ENCODE assay signal across 8 cellular contexts in the genomic region with DNA sequence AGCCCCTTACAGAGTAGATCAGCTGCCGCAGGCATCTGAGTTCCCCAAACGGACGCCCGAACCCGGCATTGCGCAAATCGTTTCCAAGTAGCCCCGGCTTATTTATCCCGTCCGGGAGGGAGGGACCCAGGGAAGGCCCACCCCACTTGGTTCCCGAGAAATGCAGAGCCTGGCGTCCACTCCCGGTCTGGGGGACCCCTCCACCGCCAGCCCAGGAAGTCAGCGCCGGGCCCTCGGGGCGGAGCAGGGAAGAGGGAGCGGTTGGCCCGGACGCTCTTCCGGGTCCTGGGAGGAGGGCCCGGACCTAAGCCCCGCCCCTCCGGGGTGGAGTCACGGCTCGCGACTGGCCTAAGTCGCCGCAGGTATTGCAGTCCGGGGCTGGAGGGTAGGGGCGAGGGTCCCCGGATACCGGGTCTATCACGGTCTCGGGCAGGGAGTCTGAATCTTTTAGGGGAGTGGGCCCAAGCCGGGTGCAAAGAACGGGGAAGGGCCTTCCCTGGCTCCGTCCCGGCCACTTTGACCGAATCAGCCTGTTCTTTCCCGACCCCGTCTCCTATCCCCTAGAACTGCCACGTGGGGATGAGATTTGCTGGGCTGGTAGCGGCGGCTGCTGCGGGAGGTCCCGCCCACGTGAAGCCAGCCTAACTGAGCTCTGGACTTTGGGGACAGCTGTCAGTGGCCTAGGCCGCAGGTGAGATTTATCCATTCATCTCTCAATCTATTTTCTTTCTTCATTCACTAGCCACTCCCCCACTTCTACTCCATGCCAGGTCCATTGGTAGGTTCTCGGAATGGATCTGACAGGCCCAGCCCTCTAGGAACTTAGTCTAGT. TPM values are rescaled to one million over a fixed set of nuclear protein-coding genes. Genes with fewer than 3 reads are reported as not detected.
DNase-seq lines count a peak whose midpoint lies in the region; ATAC-seq and TF ChIP-seq lines count a peak whose summit lies in the region.

A gene with protein sequence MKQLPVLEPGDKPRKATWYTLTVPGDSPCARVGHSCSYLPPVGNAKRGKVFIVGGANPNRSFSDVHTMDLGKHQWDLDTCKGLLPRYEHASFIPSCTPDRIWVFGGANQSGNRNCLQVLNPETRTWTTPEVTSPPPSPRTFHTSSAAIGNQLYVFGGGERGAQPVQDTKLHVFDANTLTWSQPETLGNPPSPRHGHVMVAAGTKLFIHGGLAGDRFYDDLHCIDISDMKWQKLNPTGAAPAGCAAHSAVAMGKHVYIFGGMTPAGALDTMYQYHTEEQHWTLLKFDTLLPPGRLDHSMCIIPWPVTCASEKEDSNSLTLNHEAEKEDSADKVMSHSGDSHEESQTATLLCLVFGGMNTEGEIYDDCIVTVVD (plus strand): TSS at position 327 of the 832 bp plus-strand sequence. CDS start 2,472 bp downstream, outside the sequence.

- H3K27ac ChIP-seq in CD4-positive, CD25-positive, alpha-beta regulatory T cell (ENCODE audit: insufficient read depth, low read length, poor library complexity, severe bottlenecking), result peak within 1 kb of the TSS; percentile 89
- peak within 1 kb of the TSS; percentile 61 for H3K27ac ChIP-seq in ectodermal cell (ENCODE audit: insufficient read depth, low read depth, low read length, poor library complexity, severe bottlenecking)
- H3K27ac ChIP-seq in lung (ENCODE audit: low read depth in 1 of 2, low read length in 1 of 2), result peak within 1 kb of the TSS; percentile 96 to 99

- H3K4me1 Mint-ChIP-seq in CD4-positive, CD25-positive, alpha-beta regulatory T cell, result peaks cover 7 to 58% (median 24%) of the 10 kb centered on the region in 4 donors
- peaks cover 22% of the 10 kb centered on the region for H3K4me1 Mint-ChIP-seq in activated CD8-positive, alpha-beta T cell treated with anti-CD3 and anti-CD28 coated beads, Interleukin-2, amount 10 ng/mL, durations not matched to agents 7 days and 5 days (ENCODE audit: low read depth)

- POLR2A ChIA-PET in activated CD8-positive, alpha-beta T cell treated with anti-CD3 and anti-CD28 coated beads, Interleukin-2, amount 10 ng/mL, durations not matched to agents 7 days and 5 days (lab: Charles Lee), result interaction anchor here (0.6 to 6.3 kb wide), 6 partner anchors 10 to 339 kb away, joined by 3 to 40 read pairs (median 5); partner anchors contain the start of gene HSPA5

- peak; percentile 97 to 98 for ATAC-seq in CD4-positive, CD25-positive, alpha-beta regulatory T cell (ENCODE audit: low read depth in 2 of 2)
- ATAC-seq in GM19438 (IDR thresholded peaks at IDR 0.05; ENCODE audit: low read depth, unreplicated experiment) (peak; percentile 98), HG03575 (IDR thresholded peaks at IDR 0.05; ENCODE audit: extremely low read depth, insufficient number of reproducible peaks, low FRiP score, unreplicated experiment) (peak; percentile 51), lung (ENCODE audit: insufficient read depth, low FRiP score) (peak; percentile 99)
- ATAC-seq in activated CD8-positive, alpha-beta T cell treated with anti-CD3 and anti-CD28 coated beads, Interleukin-2, amount 10 ng/mL, durations not matched to agents 7 days and 5 days, result peak; percentile 98

- H3K4me3 ChIP-seq in CD4-positive, CD25-positive, alpha-beta regulatory T cell (ENCODE audit: low read depth, low read length), result peak within 1 kb of the TSS; percentile 80
- H3K4me3 ChIP-seq in ectodermal cell (ENCODE audit: insufficient read depth, low read depth, low read length) (peak within 1 kb of the TSS; percentile 72), lung (peak within 1 kb of the TSS; percentile 78)

- peak within 1 kb of the TSS; percentile 95 to 97 (median 95) for H3K27ac Mint-ChIP-seq in CD4-positive, CD25-positive, alpha-beta regulatory T cell
- peak within 1 kb of the TSS; percentile 94 for H3K27ac Mint-ChIP-seq in activated CD8-positive, alpha-beta T cell treated with anti-CD3 and anti-CD28 coated beads, Interleukin-2, amount 10 ng/mL, durations not matched to agents 7 days and 5 days

- no peaks in the 10 kb centered on the region for H3K9me3 Mint-ChIP-seq in CD4-positive, CD25-positive, alpha-beta regulatory T cell
- no peaks in the 10 kb centered on the region for H3K9me3 Mint-ChIP-seq in activated CD8-positive, alpha-beta T cell treated with anti-CD3 and anti-CD28 coated beads, Interleukin-2, amount 10 ng/mL, durations not matched to agents 7 days and 5 days (ENCODE audit: insufficient read depth)

- WGBS in ectodermal cell, 2 experiments, result 1% methylated on average over 50 to 51 of the region's 51 CpGs
- WGBS in lung, 2 donors, result 1% methylated on average over 49 to 51 of the region's 51 CpGs

- no peak for TF ChIP-seq CTCF in lung (IDR thresholded peaks at IDR 0.05; ENCODE audit: control extremely low read depth, extremely low read depth)

- no peaks in the 10 kb centered on the region for H3K9me3 ChIP-seq in CD4-positive, CD25-positive, alpha-beta regulatory T cell (ENCODE audit: control insufficient read depth in 2 of 2, low read length in 2 of 2)
- H3K9me3 ChIP-seq in ectodermal cell (ENCODE audit: control insufficient read depth, low read length) (no peaks in the 10 kb centered on the region), lung (ENCODE audit: control insufficient read depth in 2 of 2, insufficient read depth in 1 of 2, low read length in 1 of 2) (no peaks in the 10 kb centered on the region)

- H3K27me3 ChIP-seq in CD4-positive, CD25-positive, alpha-beta regulatory T cell (ENCODE audit: control insufficient read depth, insufficient read depth, low read length), result no peaks in the 10 kb centered on the region
- H3K27me3 ChIP-seq in ectodermal cell (ENCODE audit: control insufficient read depth, insufficient read depth, low read length, poor library complexity, severe bottlenecking) (no peaks in the 10 kb centered on the region), lung (ENCODE audit: control insufficient read depth, insufficient read depth) (no peaks in the 10 kb centered on the region)

- peak within 1 kb of the TSS; percentile 87 to 95 (median 92) for H3K4me3 Mint-ChIP-seq in CD4-positive, CD25-positive, alpha-beta regulatory T cell
- peak within 1 kb of the TSS; percentile 96 for H3K4me3 Mint-ChIP-seq in activated CD8-positive, alpha-beta T cell treated with anti-CD3 and anti-CD28 coated beads, Interleukin-2, amount 10 ng/mL, durations not matched to agents 7 days and 5 days

- peaks cover 19% of the 10 kb centered on the region for H3K36me3 Mint-ChIP-seq in CD4-positive, CD25-positive, alpha-beta regulatory T cell
- peaks cover 19% of the 10 kb centered on the region for H3K36me3 Mint-ChIP-seq in activated CD8-positive, alpha-beta T cell treated with anti-CD3 and anti-CD28 coated beads, Interleukin-2, amount 10 ng/mL, durations not matched to agents 7 days and 5 days (ENCODE audit: low read depth)

- peak; percentile 84 to 94 (median 88) for DNase-seq in CD4-positive, CD25-positive, alpha-beta regulatory T cell
- DNase-seq in NCI-H82 treated with DMSO at 0.1 percent for 48 hours (lab: John Stamatoyannopoulos, UW; ENCODE audit: unreplicated experiment) (peak; percentile 85), lung (ENCODE audit: low spot score) (peak; percentile 91)
- peak; percentile 91 for DNase-seq in activated CD8-positive, alpha-beta T cell treated with anti-CD3 and anti-CD28 coated beads, Interleukin-2, amount 10 ng/mL, durations not matched to agents 7 days and 5 days
- DNase-seq in stimulated activated CD4-positive, alpha-beta T cell treated with anti-CD3 and anti-CD28 coated beads, TNF-alpha, amount 100 ng/mL, for 4 hours (ENCODE audit: low read depth in 3 of 3), result peak; percentile 77 to 90 (median 79)

- peaks cover 4% of the 10 kb centered on the region for H3K27me3 Mint-ChIP-seq in CD4-positive, CD25-positive, alpha-beta regulatory T cell
- H3K27me3 Mint-ChIP-seq in activated CD8-positive, alpha-beta T cell treated with anti-CD3 and anti-CD28 coated beads, Interleukin-2, amount 10 ng/mL, durations not matched to agents 7 days and 5 days (ENCODE audit: low read depth), result no peaks in the 10 kb centered on the region

- peaks cover 7% of the 10 kb centered on the region for H3K36me3 ChIP-seq in CD4-positive, CD25-positive, alpha-beta regulatory T cell (ENCODE audit: control insufficient read depth, insufficient read depth, low read length)
- no peaks in the 10 kb centered on the region for H3K36me3 ChIP-seq in ectodermal cell (ENCODE audit: control insufficient read depth, insufficient read depth, low read length)
- peaks cover 0 to 4% of the 10 kb centered on the region in 2 donors for H3K36me3 ChIP-seq in lung (ENCODE audit: control insufficient read depth in 2 of 2, insufficient read depth in 2 of 2, low read length in 2 of 2)

- CTCF ChIA-PET in activated CD8-positive, alpha-beta T cell treated with anti-CD3 and anti-CD28 coated beads, Interleukin-2, amount 10 ng/mL, durations not matched to agents 7 days and 5 days (lab: Charles Lee), result interaction anchor here (0.6 to 2.4 kb wide), 4 partner anchors 9 to 61 kb away, joined by 3 to 17 read pairs (median 4); partner anchors contain the start of gene GAPVD1

- H3K4me1 ChIP-seq in CD4-positive, CD25-positive, alpha-beta regulatory T cell (ENCODE audit: control insufficient read depth, insufficient read depth, low read length, poor library complexity, severe bottlenecking), result peaks cover 30% of the 10 kb centered on the region
- no peaks in the 10 kb centered on the region for H3K4me1 ChIP-seq in ectodermal cell (ENCODE audit: control insufficient read depth, insufficient read depth, low read length)
- H3K4me1 ChIP-seq in lung (ENCODE audit: control insufficient read depth in 2 of 2, insufficient read depth in 2 of 2, low read length in 2 of 2), result peaks cover 0 to 3% of the 10 kb centered on the region in 2 donors

RNA-seq across cellular contexts. Expression of the gene that starts here (rescaled TPM):
- total RNA-seq in CD4-positive, CD25-positive, alpha-beta regulatory T cell, result 14.2 TPM
- 10 to 100 TPM; 37.2 to 39.5 (median 38.8) TPM for polyA plus RNA-seq in CD4-positive, CD25-positive, alpha-beta regulatory T cell
- 10 to 100 TPM; 15.0 to 15.3 TPM for total RNA-seq in activated CD8-positive, alpha-beta T cell treated with anti-CD3 and anti-CD28 coated beads, Interleukin-2, amount 10 ng/mL, durations not matched to agents 7 days and 5 days
- polyA plus RNA-seq in ectodermal cell (2013, experiment 1 of 4), result 21.9 TPM
- 18.2 TPM for polyA plus RNA-seq in ectodermal cell (2013, experiment 2 of 4)
- 16.5 TPM for polyA plus RNA-seq in ectodermal cell (2013, experiment 3 of 4)
- 18.1 TPM for polyA plus RNA-seq in ectodermal cell (2013, experiment 4 of 4)
- total RNA-seq in lung, result 10 to 100 TPM; 10.4 to 17.8 TPM
- 10 to 100 TPM; 17.7 to 31.0 TPM for polyA plus RNA-seq in lung

Comparison
In these comparisons a context has a peak if more than half of its experiments do, and no peak if none do; other contexts are left out.
1. Peak in every context shown above with its lines: DNase-seq, ATAC-seq, H3K4me3 ChIP-seq and H3K27ac ChIP-seq.